Comparison of ENCODE assay signal across 10 cellular contexts in genomic region chr18:3265564-3266033, GRCh38. TPM values are rescaled to one million over a fixed set of nuclear protein-coding genes. Genes with fewer than 3 reads are reported as not detected.
A peak's percentile ranks its signal among the peaks of the same experiment; 100 is the strongest.
DNase-seq lines count a peak whose midpoint lies in the region; ATAC-seq and TF ChIP-seq lines count a peak whose summit lies in the region.
"Had no signal": no experiment of that assay in that cellular context is flagged by ENCODE, and none has a peak within 500 bp of the region (broad histone marks: within the 10 kb centered on the region; RNA-seq: fewer than 3 reads in every experiment).

No MANE protein-coding gene starts in this region.

- H4K8ac ChIP-seq in neuronal stem cell (ENCODE audit: low read depth, low read length), result no peak overlapping the region

- H3K9me3 ChIP-seq in left ventricle myocardium inferior (replicated peaks), result no peaks in the 10 kb centered on the region
- no peaks in the 10 kb centered on the region for H3K9me3 ChIP-seq in adrenal gland (replicated peaks in 1 of 3)
- no peaks in the 10 kb centered on the region for H3K9me3 ChIP-seq in neuronal stem cell (replicated peaks in 1 of 2; ENCODE audit: control insufficient read depth in 2 of 2, insufficient read depth in 1 of 2, low read depth in 1 of 2, low read length in 2 of 2)

- WGBS in adrenal gland, 4 donors, result 29 to 42% (median 34%) methylated on average over 3 of the region's 3 CpGs
- no CpG with 5 or more reads among the region's 3 CpGs for WGBS in neuronal stem cell (ENCODE audit: extremely low coverage in 2 of 2, insufficient read length in 2 of 2, insufficient replicate concordance in 1 of 2), 2 donors

- DNase-seq in left ventricle myocardium inferior (no peak), Right ventricle myocardium inferior (ENCODE audit: missing footprints) (no peak), adrenal gland (no peak), kidney glomerular epithelial cell (lab: John Stamatoyannopoulos, UW) (peak; percentile 56), NCI-H1048 (lab: John Stamatoyannopoulos, UW) (no peak), neuronal stem cell (ENCODE audit: low spot score) (no peak), NCI-H1930 (lab: John Stamatoyannopoulos, UW) (no peak)
- DNase-seq: C1 segment of cervical spinal cord, NCI-H1417 treated with DMSO at 0.1 percent for 48 hours had no signal

- no peak overlapping the region for H3K18ac ChIP-seq in neuronal stem cell (ENCODE audit: low read length)

- H3K4me1 ChIP-seq in left ventricle myocardium inferior (peaks cover 99% of the 10 kb centered on the region), adrenal gland (replicated peaks in 1 of 2) (peaks cover 55 to 77% of the 10 kb centered on the region in 2 donors), neuronal stem cell (ENCODE audit: control insufficient read depth in 2 of 2, insufficient read depth in 1 of 2, low read depth in 1 of 2, low read length in 2 of 2) (peaks cover 6 to 8% of the 10 kb centered on the region in 2 donors)

- no peak overlapping the region for H3K23ac ChIP-seq in neuronal stem cell (ENCODE audit: low read depth, low read length, poor library complexity)

- no peak for TF ChIP-seq POLR2A in adrenal gland (IDR thresholded peaks at IDR 0.05)

- H3K27ac ChIP-seq in left ventricle myocardium inferior (replicated peaks) (peak overlapping the region; percentile 10), adrenal gland (peak overlapping the region; percentile 42 to 98 (median 58)), neuronal stem cell (replicated peaks; ENCODE audit: low read length) (no peak overlapping the region)

- ATAC-seq in Right ventricle myocardium inferior (no peak), HG03565 (IDR thresholded peaks at IDR 0.05; ENCODE audit: unreplicated experiment) (no peak)

- H3K4ac ChIP-seq in neuronal stem cell (ENCODE audit: low read length), result no peak overlapping the region

- no peak overlapping the region for H2AK5ac ChIP-seq in neuronal stem cell (ENCODE audit: low read depth, low read length)

- no peak overlapping the region for H4K91ac ChIP-seq in neuronal stem cell (ENCODE audit: low read depth, low read length, poor library complexity)

- no peak overlapping the region for H3K14ac ChIP-seq in neuronal stem cell (ENCODE audit: low read length)

- no peak overlapping the region for H2BK5ac ChIP-seq in neuronal stem cell (ENCODE audit: low read length)

- H2BK15ac ChIP-seq in neuronal stem cell (ENCODE audit: low read length), result no peak overlapping the region

- no peak overlapping the region for H2BK12ac ChIP-seq in neuronal stem cell (ENCODE audit: low read length)

- H3K9ac ChIP-seq in neuronal stem cell (ENCODE audit: low read depth, low read length, poor library complexity), result no peak overlapping the region

- intact Hi-C loops in left ventricle myocardium inferior (cut with micrococcal nuclease), result no loop called here
- intact Hi-C loops in Right ventricle myocardium inferior (cut with DNase I), result no loop called here
- intact Hi-C loops in adrenal gland (cut with DNase I), result loop anchor here (10.0 kb wide), 2 partner anchors 59 to 189 kb away; partner anchors contain the start of gene TGIF1 (in 1 of the 2)

- H3K36me3 ChIP-seq in left ventricle myocardium inferior (no peaks in the 10 kb centered on the region), adrenal gland (replicated peaks in 1 of 2) (no peaks in the 10 kb centered on the region), neuronal stem cell (replicated peaks in 1 of 2; ENCODE audit: control insufficient read depth in 2 of 2, insufficient read depth in 2 of 2, low read length in 2 of 2) (no peaks in the 10 kb centered on the region)

- no peak overlapping the region for H3K4me2 ChIP-seq in neuronal stem cell (ENCODE audit: insufficient read depth, low read length, poor library complexity, severe bottlenecking)

- H3K4me3 ChIP-seq in left ventricle myocardium inferior, result no peak overlapping the region
- H3K4me3 ChIP-seq in adrenal gland, result peak overlapping the region in 1 of 4 donors; percentile 1
- H3K4me3 ChIP-seq in neuronal stem cell (ENCODE audit: low read length in 2 of 2), result no peak overlapping the region

- H2BK120ac ChIP-seq in neuronal stem cell (ENCODE audit: low read depth, low read length), result no peak overlapping the region

- H2AFZ ChIP-seq in neuronal stem cell (ENCODE audit: low read length), result no peak overlapping the region

- peaks cover 9% of the 10 kb centered on the region for H3K79me1 ChIP-seq in neuronal stem cell (ENCODE audit: low read depth, low read length)

- no peaks in the 10 kb centered on the region for H3K27me3 ChIP-seq in left ventricle myocardium inferior (ENCODE audit: low read depth)
- H3K27me3 ChIP-seq in adrenal gland, result no peaks in the 10 kb centered on the region
- H3K27me3 ChIP-seq in neuronal stem cell (ENCODE audit: control insufficient read depth in 3 of 3, insufficient read depth in 3 of 3, low read depth in 1 of 3, low read length in 3 of 3), result no peaks in the 10 kb centered on the region

- TF ChIP-seq CTCF in left ventricle myocardium inferior (IDR thresholded peaks at IDR 0.05; ENCODE audit: borderline replicate concordance) (no peak), adrenal gland (IDR thresholded peaks at IDR 0.05) (no peak)

RNA-seq across cellular contexts. Expression of gene MYL12B, which starts 3.7 kb away (rescaled TPM):
- total RNA-seq in left ventricle myocardium inferior, result 176 TPM
- total RNA-seq in Right ventricle myocardium inferior, result 180 TPM
- 100 to 1,000 TPM; 259 to 580 (median 376) TPM for total RNA-seq in adrenal gland
- 100 to 1,000 TPM; 396 to 810 (median 786) TPM for polyA plus RNA-seq in adrenal gland
- 132 TPM for polyA plus RNA-seq in neuronal stem cell (2013, experiment 1 of 2)
- polyA plus RNA-seq in neuronal stem cell (2013, experiment 2 of 2), result 130 TPM

RNA-seq across cellular contexts. Expression of gene MYL12A, which starts 18.0 kb away (rescaled TPM):
- total RNA-seq in left ventricle myocardium inferior, result 2,410 TPM
- total RNA-seq in Right ventricle myocardium inferior, result 2,252 TPM
- 100 to 1,000 TPM; 191 to 436 (median 251) TPM for total RNA-seq in adrenal gland
- 100 to 1,000 TPM; 217 to 419 (median 226) TPM for polyA plus RNA-seq in adrenal gland
- polyA plus RNA-seq in neuronal stem cell (2013, experiment 1 of 2), result 183 TPM
- 185 TPM for polyA plus RNA-seq in neuronal stem cell (2013, experiment 2 of 2)

RNA-seq across cellular contexts. Expression of gene MYOM1, which starts 45.8 kb away (rescaled TPM):
- total RNA-seq in left ventricle myocardium inferior (667 TPM), Right ventricle myocardium inferior (611 TPM), adrenal gland (1 to 10 TPM; 1.3 to 3.3 (median 2.5) TPM)
- 10 to 100 TPM in 1 of 3 donors, 1 to 10 TPM in 2; 3.8 to 20.0 (median 5.9) TPM for polyA plus RNA-seq in adrenal gland
- polyA plus RNA-seq in neuronal stem cell (2013, experiment 1 of 2), result 0.42 TPM
- polyA plus RNA-seq in neuronal stem cell (2013, experiment 2 of 2), result 0.46 TPM

Comparison
In these comparisons a context has a peak if more than half of its experiments do, and no peak if none do; other contexts are left out.
1. RNA of gene MYOM1, which starts 45.8 kb away (total RNA-seq): 667 TPM in left ventricle myocardium inferior (single experiment) and 611 TPM in Right ventricle myocardium inferior (single experiment); 1.3 to 3.3 TPM in adrenal gland; every median in the first group is over 100 times any median in the second.
2. intact Hi-C loops: an anchor here in adrenal gland (10.0 kb wide); none called in left ventricle myocardium inferior and Right ventricle myocardium inferior.